Comparison of ENCODE assay signal across 8 cellular contexts in the genomic region with DNA sequence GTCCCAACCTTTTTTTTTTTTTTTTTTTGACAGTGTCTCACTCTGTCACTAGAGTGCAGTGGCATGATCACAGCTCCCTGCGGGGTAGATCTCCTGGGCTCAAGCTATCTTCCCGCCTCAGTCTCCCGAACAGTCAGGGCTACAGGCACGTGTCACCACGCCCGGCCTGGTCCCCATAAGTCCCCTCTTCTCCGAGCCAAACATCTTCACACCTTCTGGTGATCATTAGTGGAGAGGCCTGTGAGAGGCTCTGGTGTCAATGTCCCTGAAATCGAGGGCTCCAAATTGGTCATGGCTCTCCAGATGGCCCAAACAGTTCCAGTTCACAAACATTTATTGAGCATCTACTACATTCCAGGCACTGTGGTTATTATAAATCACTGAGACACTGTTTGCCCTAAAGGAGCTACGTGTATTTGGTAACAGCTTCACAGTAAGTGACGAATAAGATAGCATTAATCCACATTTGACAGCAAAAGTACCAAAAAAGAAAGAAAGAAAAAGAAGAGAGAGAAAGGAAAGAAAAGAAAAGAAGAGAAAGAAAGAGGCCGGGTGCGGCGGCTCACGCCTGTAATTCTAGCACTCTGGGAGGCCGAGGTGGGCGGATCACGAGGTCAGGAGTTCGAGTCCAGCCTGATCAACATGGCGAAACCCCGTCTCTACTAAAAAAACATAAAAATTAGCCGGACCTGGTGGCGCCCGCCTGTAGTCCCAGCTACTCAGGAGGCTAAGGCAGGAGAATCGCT. TPM values are rescaled to one million over a fixed set of nuclear protein-coding genes. Genes with fewer than 3 reads are reported as not detected.
DNase-seq lines count a peak whose midpoint lies in the region; ATAC-seq and TF ChIP-seq lines count a peak whose summit lies in the region.

No MANE protein-coding gene starts in this region.

- H3K4me3 Mint-ChIP-seq in CD4-positive, CD25-positive, alpha-beta regulatory T cell: peak overlapping the region; percentile 97 to 99 (median 98)
- H3K4me3 Mint-ChIP-seq in endodermal cell: peak overlapping the region; percentile 99

- peaks cover 17% of the 10 kb centered on the region for H3K36me3 ChIP-seq in CD4-positive, CD25-positive, alpha-beta regulatory T cell (ENCODE audit: control insufficient read depth, insufficient read depth, low read length)
- H3K36me3 ChIP-seq in endodermal cell (ENCODE audit: control insufficient read depth, insufficient read depth, low read length) (peaks cover 23% of the 10 kb centered on the region), neutrophil (peaks cover 15% of the 10 kb centered on the region)

- H3K4me1 ChIP-seq in CD4-positive, CD25-positive, alpha-beta regulatory T cell (ENCODE audit: control insufficient read depth, insufficient read depth, low read length, poor library complexity, severe bottlenecking): peaks cover 15% of the 10 kb centered on the region
- peaks cover 2% of the 10 kb centered on the region for H3K4me1 ChIP-seq in endodermal cell (ENCODE audit: control insufficient read depth, insufficient read depth, low read length)
- H3K4me1 ChIP-seq in neutrophil (ENCODE audit: control insufficient read depth in 1 of 2, insufficient read depth in 1 of 2, low read depth in 1 of 2, low read length in 1 of 2): peaks cover 16% of the 10 kb centered on the region in 2 experiments

- no peaks in the 10 kb centered on the region for H3K9me3 ChIP-seq in CD4-positive, CD25-positive, alpha-beta regulatory T cell (ENCODE audit: control insufficient read depth in 2 of 2, low read length in 2 of 2)
- H3K9me3 ChIP-seq in endodermal cell (ENCODE audit: control insufficient read depth, low read length) (no peaks in the 10 kb centered on the region), neutrophil (no peaks in the 10 kb centered on the region)

- CTCF ChIA-PET in RWPE1 (lab: Yijun Ruan, JAX): interaction anchor here (0.5 to 1.0 kb wide), 4 partner anchors 15 to 69 kb away, joined by 3 to 7 read pairs (median 3); no protein-coding TSS in a partner anchor

- peak overlapping the region; percentile 97 to 99 (median 98) for H3K27ac Mint-ChIP-seq in CD4-positive, CD25-positive, alpha-beta regulatory T cell
- peak overlapping the region; percentile 99 for H3K27ac Mint-ChIP-seq in endodermal cell

- peaks cover 8% of the 10 kb centered on the region for H3K36me3 Mint-ChIP-seq in CD4-positive, CD25-positive, alpha-beta regulatory T cell
- peaks cover 19% of the 10 kb centered on the region for H3K36me3 Mint-ChIP-seq in endodermal cell (ENCODE audit: low read depth)

- no peak for ATAC-seq in CD4-positive, CD25-positive, alpha-beta regulatory T cell (ENCODE audit: low read depth in 2 of 2)
- ATAC-seq in GM21447 (IDR thresholded peaks at IDR 0.05; ENCODE audit: unreplicated experiment): no peak

- H3K4me3 ChIP-seq in CD4-positive, CD25-positive, alpha-beta regulatory T cell (ENCODE audit: low read depth, low read length): peak overlapping the region; percentile 96
- H3K4me3 ChIP-seq in endodermal cell (ENCODE audit: low read length) (peak overlapping the region; percentile 99), neutrophil (ENCODE audit: low read depth in 1 of 2, low read length in 1 of 2) (peak overlapping the region; percentile 72 to 80)

- H3K9ac ChIP-seq in endodermal cell (ENCODE audit: extremely low read depth, low read length, poor library complexity, severe bottlenecking): peak overlapping the region; percentile 86

- WGBS in endodermal cell (ENCODE audit: insufficient coverage in 1 of 2, insufficient read length in 1 of 2), 2 experiments: 67 to 82% methylated on average over 17 to 24 of the region's 24 CpGs

- H3K9me3 Mint-ChIP-seq in CD4-positive, CD25-positive, alpha-beta regulatory T cell: no peaks in the 10 kb centered on the region
- H3K9me3 Mint-ChIP-seq in endodermal cell: no peaks in the 10 kb centered on the region

- peak in 1 of 3 donors; percentile 11 for DNase-seq in CD4-positive, CD25-positive, alpha-beta regulatory T cell
- DNase-seq in RWPE1 (ENCODE audit: low spot score) (no peak), endodermal cell (peak; percentile 50), NCI-H2196 (lab: John Stamatoyannopoulos, UW; ENCODE audit: unreplicated experiment) (no peak), NCI-H2081 (lab: John Stamatoyannopoulos, UW) (no peak), NOMO-1 treated with DMSO at 0.1 percent for 48 hours (lab: John Stamatoyannopoulos, UW; ENCODE audit: unreplicated experiment) (no peak)

- TF ChIP-seq CTCF in RWPE1 (conservative IDR thresholded peaks at IDR 0.05; ENCODE audit: low read depth) (no peak), endodermal cell (conservative IDR thresholded peaks at IDR 0.05) (no peak), neutrophil (IDR thresholded peaks at IDR 0.05) (no peak)

- peaks cover 5 to 33% (median 20%) of the 10 kb centered on the region in 4 donors for H3K4me1 Mint-ChIP-seq in CD4-positive, CD25-positive, alpha-beta regulatory T cell
- peaks cover 2% of the 10 kb centered on the region for H3K4me1 Mint-ChIP-seq in endodermal cell

- no peaks in the 10 kb centered on the region for H3K27me3 ChIP-seq in CD4-positive, CD25-positive, alpha-beta regulatory T cell (ENCODE audit: control insufficient read depth, insufficient read depth, low read length)
- H3K27me3 ChIP-seq in endodermal cell (ENCODE audit: control insufficient read depth, insufficient read depth, low read length, poor library complexity, severe bottlenecking) (peaks cover 1% of the 10 kb centered on the region), neutrophil (peaks cover 4% of the 10 kb centered on the region)

- POLR2A ChIA-PET in RWPE1 (lab: Yijun Ruan, JAX; ENCODE audit: low non-redundant PET): interaction anchor here (0.6 to 1.5 kb wide), 6 partner anchors 10 to 68 kb away, joined by 3 to 15 read pairs (median 7); no protein-coding TSS in a partner anchor

- peaks cover 10% of the 10 kb centered on the region for H3K27me3 Mint-ChIP-seq in CD4-positive, CD25-positive, alpha-beta regulatory T cell
- peaks cover 7% of the 10 kb centered on the region for H3K27me3 Mint-ChIP-seq in endodermal cell (ENCODE audit: insufficient read depth)

- H3K27ac ChIP-seq in CD4-positive, CD25-positive, alpha-beta regulatory T cell (ENCODE audit: insufficient read depth, low read length, poor library complexity, severe bottlenecking): peak overlapping the region; percentile 82
- peak overlapping the region; percentile 71 for H3K27ac ChIP-seq in RWPE1
- H3K27ac ChIP-seq in endodermal cell (ENCODE audit: low read depth, low read length): peak overlapping the region; percentile 68
- H3K27ac ChIP-seq in neutrophil: no peak overlapping the region

RNA-seq across cellular contexts. Expression of gene TIMM17A, which starts 0.9 kb away (rescaled TPM):
- 43.1 TPM for total RNA-seq in CD4-positive, CD25-positive, alpha-beta regulatory T cell
- polyA plus RNA-seq in CD4-positive, CD25-positive, alpha-beta regulatory T cell: 10 to 100 TPM; 28.2 to 52.7 (median 36.7) TPM
- total RNA-seq in endodermal cell: 10 to 100 TPM; 41.7 to 47.4 TPM
- polyA plus RNA-seq in endodermal cell (2013, experiment 1 of 2): 47.7 TPM
- polyA plus RNA-seq in endodermal cell (2013, experiment 2 of 2): 46.4 TPM

RNA-seq across cellular contexts. Expression of gene LMOD1, which starts 8.1 kb away (rescaled TPM):
- total RNA-seq in CD4-positive, CD25-positive, alpha-beta regulatory T cell: not detected
- not detected for polyA plus RNA-seq in CD4-positive, CD25-positive, alpha-beta regulatory T cell
- total RNA-seq in endodermal cell: under 1 TPM; 0.31 to 0.60 TPM
- 1.5 TPM for polyA plus RNA-seq in endodermal cell (2013, experiment 1 of 2)
- polyA plus RNA-seq in endodermal cell (2013, experiment 2 of 2): 1.6 TPM

RNA-seq across cellular contexts. Expression of gene RNPEP, which starts 28.0 kb away (rescaled TPM):
- total RNA-seq in CD4-positive, CD25-positive, alpha-beta regulatory T cell: 29.8 TPM
- polyA plus RNA-seq in CD4-positive, CD25-positive, alpha-beta regulatory T cell: 10 to 100 TPM; 31.0 to 51.2 (median 33.0) TPM
- 10 to 100 TPM; 46.6 to 73.5 TPM for total RNA-seq in endodermal cell
- 46.5 TPM for polyA plus RNA-seq in endodermal cell (2013, experiment 1 of 2)
- 49.5 TPM for polyA plus RNA-seq in endodermal cell (2013, experiment 2 of 2)

RNA-seq across cellular contexts. Expression of gene ELF3, which starts 56.0 kb away (rescaled TPM):
- total RNA-seq in CD4-positive, CD25-positive, alpha-beta regulatory T cell: 1.0 TPM
- polyA plus RNA-seq in CD4-positive, CD25-positive, alpha-beta regulatory T cell: not detected
- 10 to 100 TPM; 11.8 to 13.2 TPM for total RNA-seq in endodermal cell
- polyA plus RNA-seq in endodermal cell (2013, experiment 1 of 2): 2.4 TPM
- 2.5 TPM for polyA plus RNA-seq in endodermal cell (2013, experiment 2 of 2)
